Comparison of ENCODE assay signal across 1 cellular context in the genomic region with DNA sequence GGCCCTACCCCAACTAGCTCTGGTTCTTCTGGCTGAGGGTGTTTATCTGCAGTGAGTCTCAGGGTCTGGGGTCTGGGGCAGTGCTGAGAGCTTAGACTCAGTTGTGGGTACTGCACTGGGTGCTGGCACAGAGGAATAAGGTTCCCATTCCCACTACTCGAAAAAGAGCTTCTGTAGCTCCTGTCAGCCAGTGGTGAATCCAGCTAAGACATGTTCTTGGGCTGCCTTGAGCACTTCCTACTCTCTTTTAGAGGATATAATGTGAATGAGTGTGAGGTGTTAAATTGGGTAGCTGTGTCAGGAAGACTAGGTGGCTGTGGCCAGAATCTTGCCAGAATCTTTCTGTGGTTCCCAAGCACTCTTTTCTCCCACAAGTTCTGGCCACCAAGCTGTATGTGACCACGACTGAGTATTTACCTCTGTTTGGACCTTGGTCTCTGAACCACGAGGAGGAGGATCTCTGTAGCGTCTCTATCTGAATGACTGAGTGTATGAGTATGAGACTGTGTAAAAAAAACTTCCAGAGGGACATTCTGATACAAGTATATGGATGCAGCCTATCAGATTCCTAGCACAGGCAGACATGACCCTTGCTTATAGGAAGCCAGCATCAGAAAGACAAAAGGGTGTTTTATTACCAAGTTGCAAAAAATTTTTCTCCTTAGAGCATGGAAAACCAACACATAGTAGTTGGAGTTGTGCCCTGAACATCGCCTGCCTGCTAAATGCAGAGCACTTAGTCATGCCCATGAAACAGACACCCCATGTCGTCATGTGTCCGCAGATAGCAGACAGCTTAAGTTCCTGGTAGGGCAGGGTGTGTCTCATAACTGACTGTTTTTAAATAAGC.
TF ChIP-seq lines count a peak whose summit lies in the region.

No MANE protein-coding gene starts in this region.

TF ChIP-seq in HCT116, 20 proteins besides CTCF, POLR2A, EP300 and RAD21 (continued from another document):
- TF ChIP-seq EZH2phosphoT487 (IDR thresholded peaks at IDR 0.05; ENCODE audit: borderline replicate concordance), result no peak
- no peak for TF ChIP-seq EGR1 (IDR thresholded peaks at IDR 0.05; ENCODE audit: low read depth)
- peak; percentile 18; the same call in 1 of the 2 replicates for TF ChIP-seq SRF (IDR thresholded peaks at IDR 0.05; ENCODE audit: low read depth)
